ENCODE assay signal across 20 cellular contexts in genomic region chr16:2494616-2495015, GRCh38. TPM values are rescaled to one million over a fixed set of nuclear protein-coding genes. Genes with fewer than 3 reads are reported as not detected.
DNase-seq lines count a peak whose midpoint lies in the region; ATAC-seq and TF ChIP-seq lines count a peak whose summit lies in the region.
"Had no signal": no experiment of that assay in that cellular context is flagged by ENCODE, and none has a peak within 500 bp of the region (broad histone marks: within the 10 kb centered on the region; RNA-seq: fewer than 3 reads in every experiment).

No MANE protein-coding gene starts in this region.

- 92 to 97% methylated on average over 5 of the region's 5 CpGs for WGBS in lower leg skin, 2 donors

- no peak for TF ChIP-seq POLR2A in lower leg skin (IDR thresholded peaks at IDR 0.05)

- H3K4me1 ChIP-seq in left lung (peaks cover 14 to 27% of the 10 kb centered on the region in 2 donors), neutrophil (ENCODE audit: control insufficient read depth in 1 of 2, insufficient read depth in 1 of 2, low read depth in 1 of 2, low read length in 1 of 2) (peaks cover 14% of the 10 kb centered on the region in 2 experiments)

- H3K36me3 ChIP-seq in left lung (peaks cover 0 to 47% of the 10 kb centered on the region in 2 donors), neutrophil (peaks cover 16% of the 10 kb centered on the region)

- TF ChIP-seq CTCF in left lung (IDR thresholded peaks at IDR 0.05): no peak
- TF ChIP-seq CTCF in neutrophil (IDR thresholded peaks at IDR 0.05): no peak
- no peak for TF ChIP-seq CTCF in lower leg skin (IDR thresholded peaks at IDR 0.05)

- H3K27ac ChIP-seq in left lung (peak overlapping the region; percentile 33 to 59), neutrophil (peak overlapping the region; percentile 66)
- H3K27ac ChIP-seq: BLaER1, C4-2B, GM23248 had no signal

- H3K27me3 ChIP-seq in left lung: no peaks in the 10 kb centered on the region
- no peaks in the 10 kb centered on the region for H3K27me3 ChIP-seq in neutrophil
- H3K27me3 ChIP-seq: BLaER1 had no signal

- peak; percentile 28 for DNase-seq in OCI-M1 (lab: John Stamatoyannopoulos, UW)
- no peak for DNase-seq in left lung
- DNase-seq in lower leg skin (ENCODE audit: low spot score in 2 of 2): no peak
- DNase-seq in NCI-H510A treated with DMSO at 0.1 percent for 48 hours (lab: John Stamatoyannopoulos, UW): no peak
- no peak for DNase-seq in HPDE6-E6E7 (ENCODE audit: extremely low spot score)
- DNase-seq in NCI-H524 (lab: John Stamatoyannopoulos, UW): no peak
- DNase-seq: CD4-positive, alpha-beta T cell; CD8-positive, alpha-beta memory T cell; DMS 273 treated with DMSO at 0.1 percent for 48 hours; DMS79; EL; GDM1; GM23248; H7; HCEC 1CT had no signal

- H3K9me3 ChIP-seq in left lung (no peaks in the 10 kb centered on the region), neutrophil (no peaks in the 10 kb centered on the region)
- H3K9me3 ChIP-seq: BLaER1 had no signal

- intact Hi-C loops in left lung (cut with DNase I): no loop called here
- intact Hi-C loops in lower leg skin (cut with DNase I; ENCODE audit: low total_unique reads): no loop called here

- ATAC-seq in left lung: peak; percentile 61
- ATAC-seq: GM12878 had no signal

- H3K4me3 ChIP-seq in left lung (no peak overlapping the region), neutrophil (ENCODE audit: low read depth in 1 of 2, low read length in 1 of 2) (no peak overlapping the region), lower leg skin (ENCODE audit: low read depth, poor library complexity, severe bottlenecking) (no peak overlapping the region)
- H3K4me3 ChIP-seq: BLaER1, GM12878, GM23248 had no signal

RNA-seq across cellular contexts. Expression of gene ATP6V0C, which starts 19.1 kb away (rescaled TPM):
- total RNA-seq in left lung (100 to 1,000 TPM; 296 to 333 TPM), lower leg skin (100 to 1,000 TPM in 3 of 4 donors, 10 to 100 TPM in 1; 63.1 to 218 (median 126) TPM)

RNA-seq across cellular contexts. Expression of gene TBC1D24, which starts 19.7 kb away (rescaled TPM):
- total RNA-seq in left lung: 10 to 100 TPM; 37.1 to 41.4 TPM
- total RNA-seq in lower leg skin: 10 to 100 TPM; 12.1 to 19.1 (median 15.3) TPM

RNA-seq across cellular contexts. Expression of gene NTN3, which starts 23.5 kb away (rescaled TPM):
- total RNA-seq in left lung: 1 to 10 TPM in 1 of 2 donors, not detected in 1; 1.7 TPM
- total RNA-seq in lower leg skin: under 1 TPM in 2 of 4 donors, not detected in 2; 0.45 to 0.95 TPM
- total RNA-seq: B cell; CD4-positive, alpha-beta T cell; CD8-positive, alpha-beta memory T cell; GM12878; GM23248 had no signal

RNA-seq across cellular contexts. Expression of gene AMDHD2, which starts 25.6 kb away (rescaled TPM):
- total RNA-seq in left lung (10 to 100 TPM; 45.5 to 62.4 TPM), lower leg skin (10 to 100 TPM; 32.9 to 50.3 (median 42.2) TPM)

RNA-seq across cellular contexts. Expression of gene TEDC2, which starts 34.7 kb away (rescaled TPM):
- 1 to 10 TPM; 4.0 to 6.5 TPM for total RNA-seq in left lung
- 1 to 10 TPM in 3 of 4 donors, under 1 TPM in 1; 0.64 to 1.9 (median 1.8) TPM for total RNA-seq in lower leg skin
